1 cellular context compared by ENCODE assay signal in the genomic region with DNA sequence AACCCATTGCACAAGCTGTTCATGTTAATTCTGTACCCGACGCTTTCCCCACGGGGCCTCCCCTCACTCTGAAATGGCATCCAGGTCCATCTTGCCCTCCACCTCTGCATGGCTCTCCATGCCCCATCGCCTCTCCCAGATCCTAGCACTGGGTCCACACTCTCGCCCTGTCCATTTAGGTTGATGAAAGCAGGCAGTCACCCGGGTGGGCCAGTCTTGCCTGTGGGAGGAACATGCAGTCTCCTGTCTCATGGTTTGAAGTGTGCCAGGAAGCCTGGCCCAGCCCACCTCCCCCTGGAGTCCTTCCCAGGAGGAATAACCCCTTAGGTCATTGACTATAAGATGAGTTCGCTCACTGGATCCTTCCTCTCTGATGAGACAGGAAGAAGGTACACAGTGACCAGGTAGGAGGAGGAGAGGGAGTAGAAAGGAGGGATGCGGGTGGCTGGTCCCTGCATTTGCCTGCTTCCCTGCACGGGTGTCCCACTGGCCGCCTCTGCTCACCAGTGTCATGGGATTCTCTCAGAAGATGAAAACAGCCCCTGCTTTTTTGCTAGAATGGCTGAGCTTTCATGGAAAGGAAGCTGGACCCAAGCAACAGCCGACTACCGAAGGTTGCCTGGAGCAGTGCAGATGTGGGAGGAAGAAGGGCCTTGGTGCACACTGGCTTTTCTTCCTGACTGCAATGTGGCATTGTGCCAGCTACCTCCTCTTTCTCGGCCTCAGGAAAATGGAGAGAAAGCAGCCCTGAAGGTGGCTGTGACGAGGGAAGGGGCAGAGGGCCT.
TF ChIP-seq lines count a peak whose summit lies in the region.

No MANE protein-coding gene starts in this region.

TF ChIP-seq in K562, 482 proteins besides CTCF, POLR2A, EP300 and RAD21:
- peak; percentile 40; the same call in 1 of the 2 replicates for TF ChIP-seq NFIC (IDR thresholded peaks at IDR 0.05)
- TF ChIP-seq STAG1 (CRISPR knock-in tag; IDR thresholded peaks at IDR 0.05; ENCODE audit: borderline replicate concordance): no peak
- no peak for TF ChIP-seq NFIX (CRISPR knock-in tag; IDR thresholded peaks at IDR 0.05; ENCODE audit: low read depth)
- TF ChIP-seq ZSCAN32 (CRISPR knock-in tag; IDR thresholded peaks at IDR 0.05): no peak
- no peak for TF ChIP-seq POLR2B (IDR thresholded peaks at IDR 0.05; ENCODE audit: low read depth, partially characterized antibody)
